ENCODE assay signal across 9 cellular contexts in genomic region chr19:41323023-41323422, GRCh38. TPM values are rescaled to one million over a fixed set of nuclear protein-coding genes. Genes with fewer than 3 reads are reported as not detected.
DNase-seq lines count a peak whose midpoint lies in the region; ATAC-seq and TF ChIP-seq lines count a peak whose summit lies in the region.
"Had no signal": no experiment of that assay in that cellular context is flagged by ENCODE, and none has a peak within 500 bp of the region (broad histone marks: within the 10 kb centered on the region; RNA-seq: fewer than 3 reads in every experiment).

No MANE protein-coding gene starts in this region.

- H3K4me3 Mint-ChIP-seq in CD4-positive, CD25-positive, alpha-beta regulatory T cell = peak overlapping the region in 1 of 4 donors; percentile 22

- no peak overlapping the region for H3K4me3 ChIP-seq in CD4-positive, CD25-positive, alpha-beta regulatory T cell (ENCODE audit: low read depth, low read length)
- H3K4me3 ChIP-seq in neutrophil (ENCODE audit: low read depth in 1 of 2, low read length in 1 of 2) (no peak overlapping the region), HAP-1 (no peak overlapping the region), MM.1S (ENCODE audit: low read length) (no peak overlapping the region)

- H3K9me3 Mint-ChIP-seq in CD4-positive, CD25-positive, alpha-beta regulatory T cell = no peaks in the 10 kb centered on the region

- H2AFZ ChIP-seq in MM.1S (ENCODE audit: low read length) = no peak overlapping the region

- H3K36me3 ChIP-seq in CD4-positive, CD25-positive, alpha-beta regulatory T cell (ENCODE audit: control insufficient read depth, insufficient read depth, low read length) = peaks cover 46% of the 10 kb centered on the region
- H3K36me3 ChIP-seq in neutrophil = peaks cover 62% of the 10 kb centered on the region
- H3K36me3 ChIP-seq in HAP-1 (replicated peaks) = peaks cover 51% of the 10 kb centered on the region
- H3K36me3 ChIP-seq in MM.1S (replicated peaks; ENCODE audit: insufficient read depth, low read length) = no peaks in the 10 kb centered on the region

- peaks cover 9 to 47% (median 30%) of the 10 kb centered on the region in 4 donors for H3K4me1 Mint-ChIP-seq in CD4-positive, CD25-positive, alpha-beta regulatory T cell

- H3F3A ChIP-seq in MM.1S (ENCODE audit: insufficient read depth, low read length) = peaks cover 19% of the 10 kb centered on the region

- no peak for ATAC-seq in CD4-positive, CD25-positive, alpha-beta regulatory T cell (ENCODE audit: low read depth in 2 of 2)
- no peak for ATAC-seq in GM18868 (IDR thresholded peaks at IDR 0.05; ENCODE audit: unreplicated experiment)

- in situ Hi-C loops in HAP-1 (cut with MboI; ENCODE audit: low sequenced_read_pairs) = no loop called here

- no peak overlapping the region for H3K9ac ChIP-seq in MM.1S (ENCODE audit: low read length)

- H3K9me3 ChIP-seq in CD4-positive, CD25-positive, alpha-beta regulatory T cell (ENCODE audit: control insufficient read depth in 2 of 2, low read length in 2 of 2) = no peaks in the 10 kb centered on the region
- H3K9me3 ChIP-seq in neutrophil (no peaks in the 10 kb centered on the region), HAP-1 (no peaks in the 10 kb centered on the region), MM.1S (replicated peaks; ENCODE audit: insufficient read depth, low read length) (no peaks in the 10 kb centered on the region)

- H3K36me3 Mint-ChIP-seq in CD4-positive, CD25-positive, alpha-beta regulatory T cell = peaks cover 4% of the 10 kb centered on the region

- no peaks in the 10 kb centered on the region for H3K27me3 ChIP-seq in CD4-positive, CD25-positive, alpha-beta regulatory T cell (ENCODE audit: control insufficient read depth, insufficient read depth, low read length)
- H3K27me3 ChIP-seq in neutrophil (no peaks in the 10 kb centered on the region), HAP-1 (ENCODE audit: low read depth) (no peaks in the 10 kb centered on the region), MM.1S (replicated peaks; ENCODE audit: insufficient read depth, low read length) (no peaks in the 10 kb centered on the region)

- H3K27ac ChIP-seq in CD4-positive, CD25-positive, alpha-beta regulatory T cell (ENCODE audit: insufficient read depth, low read length, poor library complexity, severe bottlenecking) = peak overlapping the region; percentile 49
- H3K27ac ChIP-seq in epithelial cell of prostate (peak overlapping the region; percentile 76), neutrophil (peak overlapping the region; percentile 92), MM.1S (ENCODE audit: low read length) (no peak overlapping the region)

- H3K27ac Mint-ChIP-seq in CD4-positive, CD25-positive, alpha-beta regulatory T cell = peak overlapping the region in 2 of 3 donors; percentile 25 to 69

- peaks cover 3% of the 10 kb centered on the region; the same call in 1 of the 2 replicates for H3K79me2 ChIP-seq in MM.1S (ENCODE audit: low read length)

- no peaks in the 10 kb centered on the region for H3K9me2 ChIP-seq in MM.1S (replicated peaks; ENCODE audit: insufficient read depth, low read length)

- H3K27me3 Mint-ChIP-seq in CD4-positive, CD25-positive, alpha-beta regulatory T cell = no peaks in the 10 kb centered on the region

- H4K20me1 ChIP-seq in MM.1S (ENCODE audit: insufficient read depth, low read length) = no peaks in the 10 kb centered on the region

- no peak overlapping the region for H3K4me2 ChIP-seq in MM.1S (ENCODE audit: low read depth, low read length)

- TF ChIP-seq CTCF in neutrophil (IDR thresholded peaks at IDR 0.05) (no peak), MM.1S (IDR thresholded peaks at IDR 0.05; ENCODE audit: low read length) (no peak)

- H3K4me1 ChIP-seq in CD4-positive, CD25-positive, alpha-beta regulatory T cell (ENCODE audit: control insufficient read depth, insufficient read depth, low read length, poor library complexity, severe bottlenecking) = peaks cover 24% of the 10 kb centered on the region
- peaks cover 68 to 70% of the 10 kb centered on the region in 2 experiments for H3K4me1 ChIP-seq in neutrophil (ENCODE audit: control insufficient read depth in 1 of 2, insufficient read depth in 1 of 2, low read depth in 1 of 2, low read length in 1 of 2)
- no peaks in the 10 kb centered on the region for H3K4me1 ChIP-seq in HAP-1
- H3K4me1 ChIP-seq in MM.1S (ENCODE audit: low read length) = peaks cover 6% of the 10 kb centered on the region

- no peak for DNase-seq in CD4-positive, CD25-positive, alpha-beta regulatory T cell
- DNase-seq in RPMI7951 (ENCODE audit: low read depth) (peak; percentile 94), epithelial cell of prostate (ENCODE audit: low read depth, low spot score) (no peak), HAP-1 (ENCODE audit: low spot score in 2 of 2) (no peak), SKM-1 treated with dmso at 0.1 percent for 144 hours (lab: John Stamatoyannopoulos, UW; ENCODE audit: unreplicated experiment) (no peak), MM.1S (no peak)
- DNase-seq: NCI-H345 had no signal

RNA-seq across cellular contexts. Expression of gene CCDC97, which starts 13.1 kb away (rescaled TPM):
- total RNA-seq in CD4-positive, CD25-positive, alpha-beta regulatory T cell = 43.7 TPM
- polyA plus RNA-seq in CD4-positive, CD25-positive, alpha-beta regulatory T cell = 10 to 100 TPM; 17.7 to 21.8 (median 19.6) TPM
- total RNA-seq in RPMI7951 (2014; rRNA removed; shearing (Covaris generic)) = 8.2 and 9.3 TPM in 2 replicates

RNA-seq across cellular contexts. Expression of gene TGFB1, which starts 30.7 kb away (rescaled TPM):
- 414 TPM for total RNA-seq in CD4-positive, CD25-positive, alpha-beta regulatory T cell
- 10 to 100 TPM; 31.6 to 51.8 (median 46.9) TPM for polyA plus RNA-seq in CD4-positive, CD25-positive, alpha-beta regulatory T cell
- 15.2 and 18.1 TPM in 2 replicates for total RNA-seq in RPMI7951 (2014; rRNA removed; shearing (Covaris generic))

RNA-seq across cellular contexts. Expression of gene B9D2, which starts 40.9 kb away (rescaled TPM):
- total RNA-seq in CD4-positive, CD25-positive, alpha-beta regulatory T cell = 22.3 TPM
- polyA plus RNA-seq in CD4-positive, CD25-positive, alpha-beta regulatory T cell = 10 to 100 TPM; 23.9 to 28.4 (median 24.3) TPM
- 10.9 and 12.9 TPM in 2 replicates for total RNA-seq in RPMI7951 (2014; rRNA removed; shearing (Covaris generic))

RNA-seq across cellular contexts. Expression of gene TMEM91, which starts 53.3 kb away (rescaled TPM):
- total RNA-seq in CD4-positive, CD25-positive, alpha-beta regulatory T cell = 12.4 TPM
- polyA plus RNA-seq in CD4-positive, CD25-positive, alpha-beta regulatory T cell = 1 to 10 TPM; 2.0 to 7.5 (median 4.0) TPM
- 2.4 and 4.8 TPM in 2 replicates for total RNA-seq in RPMI7951 (2014; rRNA removed; shearing (Covaris generic))

RNA-seq across cellular contexts. Expression of gene HNRNPUL1, which starts 58.9 kb away (rescaled TPM):
- total RNA-seq in CD4-positive, CD25-positive, alpha-beta regulatory T cell = 354 TPM
- polyA plus RNA-seq in CD4-positive, CD25-positive, alpha-beta regulatory T cell = 10 to 100 TPM; 39.3 to 56.8 (median 45.4) TPM
- total RNA-seq in RPMI7951 (2014; rRNA removed; shearing (Covaris generic)) = 101 and 105 TPM in 2 replicates

Comparison
In these comparisons a context has a peak if more than half of its experiments do, and no peak if none do; other contexts are left out.
1. RNA of gene TGFB1, which starts 30.7 kb away (total RNA-seq): 414 TPM in CD4-positive, CD25-positive, alpha-beta regulatory T cell (single experiment); 15.2 to 18.1 TPM in RPMI7951; every median in the first group is over 10 times any median in the second.